Comparison of ENCODE assay signal across 12 cellular contexts in genomic region chr11:128965485-128965884, GRCh38. TPM values are rescaled to one million over a fixed set of nuclear protein-coding genes. Genes with fewer than 3 reads are reported as not detected.
A peak's percentile ranks its signal among the peaks of the same experiment; 100 is the strongest.
DNase-seq lines count a peak whose midpoint lies in the region; ATAC-seq and TF ChIP-seq lines count a peak whose summit lies in the region.
"Had no signal": no experiment of that assay in that cellular context is flagged by ENCODE, and none has a peak within 500 bp of the region (broad histone marks: within the 10 kb centered on the region; RNA-seq: fewer than 3 reads in every experiment).

No MANE protein-coding gene starts in this region.

- CTCF ChIA-PET in activated B cell treated with CpG ODN at 0.5 μM for 24 hours (lab: Charles Lee), result no interaction called here

- H3K36me3 ChIP-seq in DND-41 (ENCODE audit: insufficient read depth, low read length), result no peaks in the 10 kb centered on the region
- H3K36me3 ChIP-seq in GM23338 (ENCODE audit: insufficient read depth), result no peaks in the 10 kb centered on the region
- H3K36me3 ChIP-seq in thyroid gland, result peaks cover 11 to 19% of the 10 kb centered on the region in 2 donors
- H3K36me3 ChIP-seq: cardiac muscle cell had no signal

- H3K27me3 ChIP-seq in DND-41 (ENCODE audit: insufficient read depth, low read length, poor library complexity), result no peaks in the 10 kb centered on the region
- H3K27me3 ChIP-seq in GM23338 (ENCODE audit: insufficient read depth), result no peaks in the 10 kb centered on the region
- H3K27me3 ChIP-seq in thyroid gland, result no peaks in the 10 kb centered on the region
- H3K27me3 ChIP-seq: cardiac muscle cell had no signal

- ATAC-seq in DND-41 (ENCODE audit: insufficient read depth, low read depth), result peak; percentile 85
- peak; percentile 98 for ATAC-seq in GM19328 (IDR thresholded peaks at IDR 0.05; ENCODE audit: unreplicated experiment)
- peak; percentile 92 for ATAC-seq in HG03045 (IDR thresholded peaks at IDR 0.05; ENCODE audit: unreplicated experiment)
- ATAC-seq in activated B cell treated with CpG ODN at 0.5 μM for 24 hours (ENCODE audit: low read depth), result peak; percentile 86
- ATAC-seq in GM23338, result no peak

- H3K4me1 ChIP-seq in DND-41 (ENCODE audit: insufficient read depth, low read length) (peaks cover 58% of the 10 kb centered on the region), GM23338 (ENCODE audit: insufficient read depth) (no peaks in the 10 kb centered on the region), thyroid gland (no peaks in the 10 kb centered on the region)
- H3K4me1 ChIP-seq: Caco-2 had no signal

- no peaks in the 10 kb centered on the region for H3K79me2 ChIP-seq in DND-41 (ENCODE audit: insufficient read depth, low read length)
- no peaks in the 10 kb centered on the region for H3K79me2 ChIP-seq in GM23338 (replicated peaks; ENCODE audit: insufficient read depth)

- H3K9me3 ChIP-seq in DND-41 (ENCODE audit: insufficient read depth, low read length, severe bottlenecking), result no peaks in the 10 kb centered on the region
- H3K9me3 ChIP-seq in thyroid gland, result no peaks in the 10 kb centered on the region
- H3K9me3 ChIP-seq: Caco-2 had no signal

- H3K4me1 Mint-ChIP-seq in activated B cell treated with CpG ODN at 0.5 μM for 24 hours (peaks cover 13% of the 10 kb centered on the region), GM23338 (peaks cover 9% of the 10 kb centered on the region; the same call in 2 of the 3 replicates)

- H3K4me3 ChIP-seq in DND-41 (ENCODE audit: low read depth in 1 of 2, low read length in 2 of 2) (peak overlapping the region in 1 of 2 experiments; percentile 4; a peak in 1 of 4 replicates), GM23338 (no peak overlapping the region), thyroid gland (replicated peaks in 1 of 3) (no peak overlapping the region)
- H3K4me3 ChIP-seq: cardiac muscle cell had no signal

- H2AFZ ChIP-seq in DND-41 (ENCODE audit: low read depth, low read length) (peak overlapping the region; percentile 40; the same call in 1 of the 2 replicates), GM23338 (no peak overlapping the region)

- no peaks in the 10 kb centered on the region for H3K27me3 Mint-ChIP-seq in activated B cell treated with CpG ODN at 0.5 μM for 24 hours
- no peaks in the 10 kb centered on the region for H3K27me3 Mint-ChIP-seq in GM23338 (ENCODE audit: insufficient read depth, low read depth, poor library complexity)

- DNase-seq in DND-41, result no peak
- no peak for DNase-seq in activated B cell treated with CpG ODN at 0.5 μM for 24 hours
- DNase-seq in GM23338 (ENCODE audit: low spot score), result no peak
- no peak for DNase-seq in thyroid gland
- DNase-seq in superior temporal gyrus (ENCODE audit: extremely low spot score), result no peak
- DNase-seq in glomerular visceral epithelial cell (ENCODE audit: extremely low spot score), result no peak
- DNase-seq: Caco-2 had no signal

- H3K36me3 Mint-ChIP-seq in activated B cell treated with CpG ODN at 0.5 μM for 24 hours (ENCODE audit: low read depth), result peaks cover 6% of the 10 kb centered on the region
- H3K36me3 Mint-ChIP-seq in GM23338 (ENCODE audit: low read depth), result peaks cover 10% of the 10 kb centered on the region; the same call in 2 of the 3 replicates

- H3K27ac ChIP-seq in DND-41 (ENCODE audit: low read length) (peak overlapping the region; percentile 90), GM23338 (ENCODE audit: low read depth) (no peak overlapping the region), thyroid gland (no peak overlapping the region)
- H3K27ac ChIP-seq: cardiac muscle cell had no signal

- TF ChIP-seq CTCF in DND-41 (IDR thresholded peaks at IDR 0.05; ENCODE audit: borderline replicate concordance, extremely low read depth, low read length, poor library complexity, severe bottlenecking) (no peak), activated B cell treated with CpG ODN at 0.5 μM for 24 hours (IDR thresholded peaks at IDR 0.05) (no peak), GM23338 (conservative IDR thresholded peaks at IDR 0.05; ENCODE audit: low read depth in 2 of 2) (no peak), thyroid gland (IDR thresholded peaks at IDR 0.05) (no peak)

- H4K20me1 ChIP-seq in DND-41 (ENCODE audit: insufficient read depth, low read length), result no peaks in the 10 kb centered on the region
- peaks cover 8% of the 10 kb centered on the region; the same call in 1 of the 2 replicates for H4K20me1 ChIP-seq in GM23338 (replicated peaks; ENCODE audit: insufficient read depth)

- peak overlapping the region; percentile 44 for H3K9ac ChIP-seq in DND-41 (ENCODE audit: low read depth, low read length)

- POLR2A ChIA-PET in activated B cell treated with CpG ODN at 0.5 μM for 24 hours (lab: Charles Lee), result interaction anchor here (0.7 kb wide), 1 partner anchor 381 kb away, joined by 3 read pairs; no protein-coding TSS in a partner anchor

- WGBS in thyroid gland, 2 donors, result 65 to 67% methylated on average over 4 of the region's 4 CpGs

- peak overlapping the region; percentile 8 for H3K4me3 Mint-ChIP-seq in activated B cell treated with CpG ODN at 0.5 μM for 24 hours
- H3K4me3 Mint-ChIP-seq in GM23338, result no peak overlapping the region

- H3K27ac Mint-ChIP-seq in activated B cell treated with CpG ODN at 0.5 μM for 24 hours, result no peak overlapping the region
- no peak overlapping the region for H3K27ac Mint-ChIP-seq in GM23338

- H3K9me3 Mint-ChIP-seq in activated B cell treated with CpG ODN at 0.5 μM for 24 hours (no peaks in the 10 kb centered on the region), GM23338 (no peaks in the 10 kb centered on the region)

- intact Hi-C loops in activated B cell treated with CpG ODN at 0.5 μM for 24 hours (cut with micrococcal nuclease), result loop anchor here (10.0 kb wide), 1 partner anchor 331 kb away; no protein-coding TSS in a partner anchor
- intact Hi-C loops in thyroid gland (cut with DNase I), result no loop called here

- H3K4me2 ChIP-seq in DND-41 (ENCODE audit: insufficient read depth, low read length) (peak overlapping the region; percentile 52), GM23338 (no peak overlapping the region)

- no peaks in the 10 kb centered on the region for H3F3A ChIP-seq in GM23338 (replicated peaks; ENCODE audit: low read depth)

- TF ChIP-seq POLR2A in thyroid gland (IDR thresholded peaks at IDR 0.05), result no peak

- H3K9me2 ChIP-seq in GM23338 (ENCODE audit: insufficient read depth), result no peaks in the 10 kb centered on the region

TF ChIP-seq in GM23338, 12 proteins besides CTCF, POLR2A, EP300 and RAD21 (continues in another document):
- no peak for TF ChIP-seq REST (IDR thresholded peaks at IDR 0.05; ENCODE audit: unreplicated experiment)
- no peak for TF ChIP-seq EZH2phosphoT487 (IDR thresholded peaks at IDR 0.05; ENCODE audit: unreplicated experiment)

RNA-seq across cellular contexts. Expression of gene TP53AIP1, which starts 22.8 kb away (rescaled TPM):
- total RNA-seq in activated B cell treated with CpG ODN at 0.5 μM for 24 hours (not detected in 2 replicates), thyroid gland (not detected)
- 0.07 TPM in 1 of 2 replicates, not detected in the other for total RNA-seq in GM23338 (2014; rRNA removed; shearing (Covaris generic))
- polyA plus RNA-seq in GM23338 (2016; fragmentation: Nextera tagmentation; extraction: Ambion mirVana), result not detected in 2 replicates
- total RNA-seq: cardiac muscle cell; kidney epithelial cell; T-helper 1 cell treated with Interleukin-12 subunit alpha and Interleukin-12 subunit beta and Interleukin-4 antibody, amounts not matched to agents 30 ng/mL and 1 ng/mL, for 36 hours had no signal
